In genomic region chr14:63787995-63788946, GRCh38 we compare ENCODE assay signal across 16 cellular contexts.
A peak's percentile ranks its signal among the peaks of the same experiment; 100 is the strongest.
DNase-seq lines count a peak whose midpoint lies in the region; ATAC-seq and TF ChIP-seq lines count a peak whose summit lies in the region.
"Had no signal": no experiment of that assay in that cellular context is flagged by ENCODE, and none has a peak within 500 bp of the region (broad histone marks: within the 10 kb centered on the region; RNA-seq: fewer than 3 reads in every experiment).

No MANE protein-coding gene starts in this region.

- H3K27me3 ChIP-seq in esophagus muscularis mucosa (no peaks in the 10 kb centered on the region), suprapubic skin (peaks cover 8% of the 10 kb centered on the region)
- H3K27me3 ChIP-seq: ascending aorta had no signal

- TF ChIP-seq POLR2A in esophagus muscularis mucosa (IDR thresholded peaks at IDR 0.05; ENCODE audit: low read depth): no peak
- TF ChIP-seq POLR2A in suprapubic skin (IDR thresholded peaks at IDR 0.05): no peak

- 47% methylated on average over 22 of the region's 27 CpGs for WGBS in esophagus muscularis mucosa
- WGBS in suprapubic skin: 57% methylated on average over 18 of the region's 27 CpGs

- no peak for TF ChIP-seq CTCF in esophagus muscularis mucosa (IDR thresholded peaks at IDR 0.05)
- TF ChIP-seq CTCF in retinal pigment epithelial cell (conservative IDR thresholded peaks at IDR 0.05; ENCODE audit: low read depth, low read length): no peak
- no peak for TF ChIP-seq CTCF in GM20000 (IDR thresholded peaks at IDR 0.05; ENCODE audit: extremely low read depth, missing control alignments)
- no peak for TF ChIP-seq CTCF in suprapubic skin (IDR thresholded peaks at IDR 0.05)

- intact Hi-C loops in esophagus muscularis mucosa (cut with DNase I): no loop called here

- DNase-seq in COLO668 (lab: John Stamatoyannopoulos, UW; ENCODE audit: unreplicated experiment) (peak; percentile 26), NCI-H526 (lab: John Stamatoyannopoulos, UW) (peak; percentile 72 to 76), esophagus muscularis mucosa (ENCODE audit: extremely low spot score) (no peak), retinal pigment epithelial cell (ENCODE audit: low read depth) (no peak), GM20000 (ENCODE audit: low spot score) (no peak), suprapubic skin (ENCODE audit: low spot score in 2 of 2) (no peak)
- DNase-seq in activated T-cell treated with anti-CD3 and anti-CD28 coated beads, Interleukin-2, amount 50 U/mL, for 1 hour: no peak
- DNase-seq: dermis blood vessel endothelial cell; DMS53; KG1; lower lobe of right lung; NCI-H524 treated with DMSO at 0.1 percent for 48 hours; small intestine; stimulated activated naive CD8-positive, alpha-beta T cell treated with anti-CD3 and anti-CD28 coated beads, Interleukin-15, amount 100 ng/mL, for 72 hours had no signal

- no peak for TF ChIP-seq EP300 in esophagus muscularis mucosa (IDR thresholded peaks at IDR 0.05)
- no peak for TF ChIP-seq EP300 in suprapubic skin (IDR thresholded peaks at IDR 0.05)

- peaks cover 2 to 11% (median 10%) of the 10 kb centered on the region in 4 donors for H3K4me1 ChIP-seq in esophagus muscularis mucosa
- H3K4me1 ChIP-seq in suprapubic skin: no peaks in the 10 kb centered on the region
- H3K4me1 ChIP-seq: ascending aorta had no signal

- peak overlapping the region; percentile 8 to 27 (median 21) for H3K4me3 ChIP-seq in esophagus muscularis mucosa
- peak overlapping the region; percentile 27 for H3K4me3 ChIP-seq in retinal pigment epithelial cell (ENCODE audit: low read length)
- no peak overlapping the region for H3K4me3 ChIP-seq in suprapubic skin
- H3K4me3 ChIP-seq: lower lobe of right lung had no signal

- no peak for ATAC-seq in GM21423 (IDR thresholded peaks at IDR 0.05; ENCODE audit: unreplicated experiment)
- ATAC-seq: stimulated activated naive CD8-positive, alpha-beta T cell treated with anti-CD3 and anti-CD28 coated beads, Interleukin-15, amount 100 ng/mL, for 72 hours had no signal

- no peak overlapping the region for H3K27ac ChIP-seq in esophagus muscularis mucosa (replicated peaks in 1 of 4)
- H3K27ac ChIP-seq in suprapubic skin: no peak overlapping the region
- H3K27ac ChIP-seq: ascending aorta, lower lobe of right lung had no signal

- H3K9me3 ChIP-seq in esophagus muscularis mucosa: no peaks in the 10 kb centered on the region
- H3K9me3 ChIP-seq in suprapubic skin: no peaks in the 10 kb centered on the region
- H3K9me3 ChIP-seq: ascending aorta, lower lobe of right lung had no signal

- H3K36me3 ChIP-seq in esophagus muscularis mucosa (no peaks in the 10 kb centered on the region), suprapubic skin (no peaks in the 10 kb centered on the region)
- H3K36me3 ChIP-seq: ascending aorta, lower lobe of right lung had no signal

Comparison
In these comparisons a context has a peak if more than half of its experiments do, and no peak if none do; other contexts are left out.
1. DNase-seq: peak in COLO668 (single experiment) and NCI-H526 (2 of 2); none in esophagus muscularis mucosa (single experiment), retinal pigment epithelial cell (single experiment), GM20000 (single experiment), activated T-cell treated with anti-CD3 and anti-CD28 coated beads, Interleukin-2, amount 50 U/mL, for 1 hour (single experiment) and suprapubic skin (0 of 2).